ENCODE assay signal across 10 cellular contexts in genomic region chr2:203871371-203871983, GRCh38. TPM values are rescaled to one million over a fixed set of nuclear protein-coding genes. Genes with fewer than 3 reads are reported as not detected.
DNase-seq lines count a peak whose midpoint lies in the region; ATAC-seq and TF ChIP-seq lines count a peak whose summit lies in the region.
"Had no signal": no experiment of that assay in that cellular context is flagged by ENCODE, and none has a peak within 500 bp of the region (broad histone marks: within the 10 kb centered on the region; RNA-seq: fewer than 3 reads in every experiment).

No MANE protein-coding gene starts in this region.

- H3K9me3 ChIP-seq in tibial nerve (no peaks in the 10 kb centered on the region), A673 (ENCODE audit: low read depth, low read length, poor library complexity, severe bottlenecking) (no peaks in the 10 kb centered on the region)

- no peaks in the 10 kb centered on the region for H3K27me3 Mint-ChIP-seq in T-helper 1 cell treated with Interleukin-12 subunit alpha and Interleukin-12 subunit beta and Interleukin-4 antibody, amounts not matched to agents 30 μg/mL and 1 μg/mL, for 36 hours (ENCODE audit: low read depth)

- peak overlapping the region; percentile 99 for H3K27ac Mint-ChIP-seq in T-helper 1 cell treated with Interleukin-12 subunit alpha and Interleukin-12 subunit beta and Interleukin-4 antibody, amounts not matched to agents 30 μg/mL and 1 μg/mL, for 36 hours

- H3K36me3 Mint-ChIP-seq in T-helper 1 cell treated with Interleukin-12 subunit alpha and Interleukin-12 subunit beta and Interleukin-4 antibody, amounts not matched to agents 30 μg/mL and 1 μg/mL, for 36 hours (ENCODE audit: low read depth): peaks cover 72% of the 10 kb centered on the region

- H3K4me1 ChIP-seq in tibial nerve (no peaks in the 10 kb centered on the region), A673 (ENCODE audit: insufficient read depth, low read length, poor library complexity, severe bottlenecking) (no peaks in the 10 kb centered on the region)

- H3K4me1 Mint-ChIP-seq in T-helper 1 cell treated with Interleukin-12 subunit alpha and Interleukin-12 subunit beta and Interleukin-4 antibody, amounts not matched to agents 30 μg/mL and 1 μg/mL, for 36 hours (ENCODE audit: low read depth): peaks cover 65% of the 10 kb centered on the region

- TF ChIP-seq CTCF in tibial nerve (IDR thresholded peaks at IDR 0.05): no peak
- no peak for TF ChIP-seq CTCF in A673 (conservative IDR thresholded peaks at IDR 0.05; ENCODE audit: low read depth, low read length)

- H3K27ac ChIP-seq in tibial nerve (peak overlapping the region in 3 of 4 donors; percentile 21 to 71 (median 71)), A673 (ENCODE audit: low read depth, low read length, poor library complexity, severe bottlenecking) (no peak overlapping the region)

- peaks cover 3% of the 10 kb centered on the region for H3K9me3 Mint-ChIP-seq in T-helper 1 cell treated with Interleukin-12 subunit alpha and Interleukin-12 subunit beta and Interleukin-4 antibody, amounts not matched to agents 30 μg/mL and 1 μg/mL, for 36 hours

- ATAC-seq in HG02840 (IDR thresholded peaks at IDR 0.05; ENCODE audit: low FRiP score, unreplicated experiment): peak; percentile 85

- TF ChIP-seq POLR2A in tibial nerve (IDR thresholded peaks at IDR 0.05): no peak

- no peak for TF ChIP-seq EP300 in tibial nerve (IDR thresholded peaks at IDR 0.05)

- DNase-seq in stimulated activated CD4-positive, alpha-beta T cell treated with anti-CD3 and anti-CD28 coated beads, Interleukin-15, amount 100 ng/mL, for 24 hours: peak; percentile 49
- no peak for DNase-seq in stimulated activated CD4-positive, alpha-beta T cell treated with anti-CD3 and anti-CD28 coated beads, Interleukin-2, amount 100 ng/mL, for 48 hours
- no peak for DNase-seq in tibial nerve (ENCODE audit: low spot score in 2 of 2)
- no peak for DNase-seq in superior temporal gyrus (ENCODE audit: extremely low spot score)
- DNase-seq in A673 (ENCODE audit: low spot score): no peak
- DNase-seq in DMS114 treated with DMSO at 0.1 percent for 48 hours (lab: John Stamatoyannopoulos, UW; ENCODE audit: unreplicated experiment): no peak
- DNase-seq: DND-41, NCI-H1092 had no signal

- H3K4me3 ChIP-seq in tibial nerve (no peak overlapping the region), A673 (ENCODE audit: low read depth, low read length, poor library complexity, severe bottlenecking) (no peak overlapping the region)

- POLR2A ChIA-PET in A673 (lab: Charles Lee; ENCODE audit: low non-redundant PET): no interaction called here

- 77 to 88% methylated on average over 6 of the region's 6 CpGs for WGBS in tibial nerve, 2 donors

- no TSS peak for BruUV-seq in A673 (replicated peaks; lab: Mats Ljungman, UMichigan)

- H3K27me3 ChIP-seq in tibial nerve: no peaks in the 10 kb centered on the region
- peaks cover 18% of the 10 kb centered on the region for H3K27me3 ChIP-seq in A673 (replicated peaks; ENCODE audit: insufficient read depth, low read depth, low read length, poor library complexity)

- intact Hi-C loops in A673 (cut with micrococcal nuclease; ENCODE audit: unreplicated experiment): no loop called here

- CTCF ChIA-PET in A673 (lab: Charles Lee): interaction anchor here (0.6 kb wide), 1 partner anchor 213 kb away, joined by 12 read pairs; no protein-coding TSS in a partner anchor

- H3K36me3 ChIP-seq in tibial nerve: no peaks in the 10 kb centered on the region
- H3K36me3 ChIP-seq in A673 (ENCODE audit: insufficient read depth, low read length, poor library complexity, severe bottlenecking): no peaks in the 10 kb centered on the region

- peak overlapping the region; percentile 96 for H3K4me3 Mint-ChIP-seq in T-helper 1 cell treated with Interleukin-12 subunit alpha and Interleukin-12 subunit beta and Interleukin-4 antibody, amounts not matched to agents 30 μg/mL and 1 μg/mL, for 36 hours

RNA-seq across cellular contexts. Expression of gene CTLA4, which starts 3.9 kb away (rescaled TPM):
- total RNA-seq in tibial nerve (not detected), A673 (2021) (not detected in 2 replicates)
